In genomic region chr16:88486398-88487123, GRCh38 we compare ENCODE assay signal across 1 cellular context.
TF ChIP-seq lines count a peak whose summit lies in the region.

No MANE protein-coding gene starts in this region.

TF ChIP-seq in GM12878, 131 proteins besides CTCF, POLR2A, EP300 and RAD21 (continued from another document):
- peak; percentile 48 for TF ChIP-seq KLF5 (IDR thresholded peaks at IDR 0.05; ENCODE audit: partially characterized antibody)
